In the genomic region with DNA sequence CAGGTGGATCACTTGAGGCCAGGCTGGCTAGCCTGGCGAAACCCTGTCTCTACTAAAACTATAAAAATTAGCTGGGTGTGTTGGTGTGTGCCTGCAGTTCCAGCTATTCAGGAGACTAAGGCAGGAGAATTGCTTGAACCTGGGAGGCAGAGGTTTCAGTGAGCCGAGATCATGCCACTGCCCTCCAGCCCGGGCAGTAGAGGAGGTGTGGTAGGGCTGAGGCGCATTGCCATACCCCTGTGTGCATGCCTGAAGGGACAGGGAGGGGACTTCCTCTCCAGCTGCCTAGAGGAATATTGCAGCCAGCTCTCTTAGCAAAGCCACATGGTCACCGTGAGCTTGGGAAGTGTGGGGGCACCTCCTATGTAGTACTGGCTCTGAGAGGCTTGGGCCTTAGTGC, we compare ENCODE assay signal across 27 cellular contexts.
"Had no signal": no experiment of that assay in that cellular context is flagged by ENCODE, and none has a peak within 500 bp of the region (broad histone marks: within the 10 kb centered on the region; RNA-seq: fewer than 3 reads in every experiment).

No MANE protein-coding gene starts in this region.

- H3K4me3 Mint-ChIP-seq: dendritic cell treated with granulocyte-macrophage colony-stimulating factor and Interleukin-4, amounts not matched to agents 40 ng/mL and 50 ng/mL, for 4 days; endodermal cell; natural killer cell treated with Interleukin-12 subunit alpha and Interleukin-12 subunit beta and Interleukin-15 and Interleukin-18, amount 100 ng/mL, for 72 hours; neural crest cell; stimulated activated effector memory CD8-positive, alpha-beta T cell treated with anti-CD3 and anti-CD28 coated beads, Interleukin-12 subunit alpha, Interleukin-12 subunit beta, amount 100 ng/mL, for 72 hours; type B pancreatic cell had no signal

- DNase-seq: central memory CD4-positive, alpha-beta T cell; colonic mucosa; effector CD8-positive, alpha-beta T cell; endodermal cell; foreskin keratinocyte; heart right ventricle; hippocampal formation; kidney glomerular epithelial cell; left colon; left ventricle myocardium superior; lower lobe of right lung; psoas muscle; small intestine; stimulated activated CD4-positive, alpha-beta T cell treated with anti-CD3 and anti-CD28 coated beads, Interleukin-12 subunit alpha, Interleukin-12 subunit beta, amount 100 ng/mL, for 4 hours; stimulated activated CD4-positive, alpha-beta T cell treated with anti-CD3 and anti-CD28 coated beads, Interleukin-1b, Interleukin-23, amount 100 ng/mL, for 48 hours; stimulated activated CD4-positive, alpha-beta T cell treated with anti-CD3 and anti-CD28 coated beads, Interleukin-4, amount 100 ng/mL, for 24 hours; stimulated activated naive CD8-positive, alpha-beta T cell treated with anti-CD3 and anti-CD28 coated beads, Interleukin-15, Interleukin-2, amounts not matched to agents 100 U/mL and 50 U/mL, for 24 hours; substantia nigra; testis had no signal

- H3K27ac Mint-ChIP-seq: dendritic cell treated with granulocyte-macrophage colony-stimulating factor and Interleukin-4, amounts not matched to agents 40 ng/mL and 50 ng/mL, for 4 days; endodermal cell; natural killer cell treated with Interleukin-12 subunit alpha and Interleukin-12 subunit beta and Interleukin-15 and Interleukin-18, amount 100 ng/mL, for 72 hours; stimulated activated effector memory CD8-positive, alpha-beta T cell treated with anti-CD3 and anti-CD28 coated beads, Interleukin-12 subunit alpha, Interleukin-12 subunit beta, amount 100 ng/mL, for 72 hours; type B pancreatic cell had no signal

- H3K36me3 Mint-ChIP-seq: natural killer cell treated with Interleukin-12 subunit alpha and Interleukin-12 subunit beta and Interleukin-15 and Interleukin-18, amount 100 ng/mL, for 72 hours; stimulated activated effector memory CD8-positive, alpha-beta T cell treated with anti-CD3 and anti-CD28 coated beads, Interleukin-12 subunit alpha, Interleukin-12 subunit beta, amount 100 ng/mL, for 72 hours; type B pancreatic cell had no signal

- H3K9me3 Mint-ChIP-seq: dendritic cell treated with granulocyte-macrophage colony-stimulating factor and Interleukin-4, amounts not matched to agents 40 ng/mL and 50 ng/mL, for 4 days; endodermal cell; natural killer cell treated with Interleukin-12 subunit alpha and Interleukin-12 subunit beta and Interleukin-15 and Interleukin-18, amount 100 ng/mL, for 72 hours; neural crest cell; stimulated activated effector memory CD8-positive, alpha-beta T cell treated with anti-CD3 and anti-CD28 coated beads, Interleukin-12 subunit alpha, Interleukin-12 subunit beta, amount 100 ng/mL, for 72 hours; type B pancreatic cell had no signal

- H3K27me3 Mint-ChIP-seq: dendritic cell treated with granulocyte-macrophage colony-stimulating factor and Interleukin-4, amounts not matched to agents 40 ng/mL and 50 ng/mL, for 4 days had no signal

- ATAC-seq: esophagus mucosa; foreskin keratinocyte; gastroesophageal sphincter; heart right ventricle; left colon; left ventricle myocardium superior; lower lobe of right lung; natural killer cell treated with Interleukin-12 subunit alpha and Interleukin-12 subunit beta and Interleukin-15 and Interleukin-18, amount 100 ng/mL, for 72 hours; psoas muscle; right cardiac atrium; stimulated activated effector memory CD8-positive, alpha-beta T cell treated with anti-CD3 and anti-CD28 coated beads, Interleukin-12 subunit alpha, Interleukin-12 subunit beta, amount 100 ng/mL, for 72 hours; stimulated activated naive CD8-positive, alpha-beta T cell treated with anti-CD3 and anti-CD28 coated beads, Interleukin-15, Interleukin-2, amounts not matched to agents 100 U/mL and 50 U/mL, for 24 hours had no signal

- H3K4me1 Mint-ChIP-seq: neural crest cell; stimulated activated effector memory CD8-positive, alpha-beta T cell treated with anti-CD3 and anti-CD28 coated beads, Interleukin-12 subunit alpha, Interleukin-12 subunit beta, amount 100 ng/mL, for 72 hours had no signal
